15 cellular contexts compared by ENCODE assay signal in genomic region chr2:226581661-226582060, GRCh38.
"Had no signal": no experiment of that assay in that cellular context is flagged by ENCODE, and none has a peak within 500 bp of the region (broad histone marks: within the 10 kb centered on the region; RNA-seq: fewer than 3 reads in every experiment).

No MANE protein-coding gene starts in this region.

- H3K27ac Mint-ChIP-seq: activated naive CD4-positive, alpha-beta T cell treated with anti-CD3 and anti-CD28 coated beads, Interleukin-2, amount 50 U/mL, for 72 hours; immature natural killer cell; nephron progenitor cell; stimulated activated naive CD8-positive, alpha-beta T cell treated with anti-CD3 and anti-CD28 coated beads, Interleukin-15, Interleukin-2, amounts not matched to agents 100 ng/mL and 50 ng/mL, for 24 hours had no signal

- H3K4me1 Mint-ChIP-seq: immature natural killer cell had no signal

- H3K36me3 ChIP-seq: brain microvascular endothelial cell, upper lobe of right lung had no signal

- H3K27ac ChIP-seq: brain microvascular endothelial cell, testis, upper lobe of right lung had no signal

- H3K27me3 ChIP-seq: brain microvascular endothelial cell, testis, upper lobe of right lung had no signal

- H3K9me3 ChIP-seq: testis, upper lobe of right lung had no signal

- H3K4me3 ChIP-seq: testis, upper lobe of right lung had no signal

- H3K4me3 Mint-ChIP-seq: immature natural killer cell; nephron progenitor cell; stimulated activated naive CD8-positive, alpha-beta T cell treated with anti-CD3 and anti-CD28 coated beads, Interleukin-15, Interleukin-2, amounts not matched to agents 100 ng/mL and 50 ng/mL, for 24 hours had no signal

- DNase-seq: activated CD4-positive, alpha-beta T cell treated with anti-CD3 and anti-CD28 coated beads, Interleukin-2, amount 50 U/mL, for 4 hours; activated effector memory CD4-positive, alpha-beta T cell treated with Interleukin-2 at 50 U/mL for 16 hours; activated T-cell treated with anti-CD3 and anti-CD28 coated beads, Interleukin-2, amount 50 U/mL, for 1 hour; amniotic stem cell; brain microvascular endothelial cell; dermis blood vessel endothelial cell; erythroblast; immature natural killer cell; mammary epithelial cell; nephron progenitor cell; stimulated activated CD4-positive, alpha-beta T cell treated with anti-CD3 and anti-CD28 coated beads, Interleukin-4, amount 100 ng/mL, for 1 hour; testis; upper lobe of right lung had no signal

- H3K9me3 Mint-ChIP-seq: stimulated activated naive CD8-positive, alpha-beta T cell treated with anti-CD3 and anti-CD28 coated beads, Interleukin-15, Interleukin-2, amounts not matched to agents 100 ng/mL and 50 ng/mL, for 24 hours had no signal

- H3K4me1 ChIP-seq: testis had no signal

- H3K36me3 Mint-ChIP-seq: activated naive CD4-positive, alpha-beta T cell treated with anti-CD3 and anti-CD28 coated beads, Interleukin-2, amount 50 U/mL, for 72 hours; immature natural killer cell had no signal
